Comparison of ENCODE assay signal across 9 cellular contexts in genomic region chr11:32312865-32313403, GRCh38.
DNase-seq lines count a peak whose midpoint lies in the region; ATAC-seq, FAIRE-seq and TF ChIP-seq lines count a peak whose summit lies in the region.
"Had no signal": no experiment of that assay in that cellular context is flagged by ENCODE, and none has a peak within 500 bp of the region (broad histone marks: within the 10 kb centered on the region; RNA-seq: fewer than 3 reads in every experiment).

No MANE protein-coding gene starts in this region.

- POLR2A ChIA-PET in GM12878 (lab: Charles Lee) = no interaction called here

- H3K4me3 Mint-ChIP-seq in type B pancreatic cell = peak overlapping the region; percentile 16

- no peak overlapping the region for H3K4me3 ChIP-seq in GM12878
- H3K4me3 ChIP-seq: BLaER1 treated with 17β-estradiol and CSF1 and Interleukin-3, amounts not matched to agents 10 nM and 100 nM had no signal

- no peaks in the 10 kb centered on the region for H3K4me1 ChIP-seq in GM12878 (ENCODE audit: control insufficient read depth, insufficient read depth, low read length)

- H3K4me1 Mint-ChIP-seq in type B pancreatic cell (ENCODE audit: unreplicated experiment) = peaks cover 39% of the 10 kb centered on the region

- H3K27me3 ChIP-seq in GM12878 (replicated peaks in 1 of 2; ENCODE audit: control insufficient read depth in 2 of 2, insufficient read depth in 2 of 2, low read length in 1 of 2) = peaks cover 0 to 2% of the 10 kb centered on the region in 2 experiments; a peak in 1 of 4 replicates
- H3K27me3 ChIP-seq: BLaER1 treated with 17β-estradiol and CSF1 and Interleukin-3, amounts not matched to agents 10 nM and 100 nM had no signal

- no peaks in the 10 kb centered on the region for H3K36me3 ChIP-seq in GM12878 (ENCODE audit: control insufficient read depth in 2 of 2, insufficient read depth in 2 of 2, low read length in 1 of 2)
- H3K36me3 ChIP-seq: BLaER1 treated with 17β-estradiol and CSF1 and Interleukin-3, amounts not matched to agents 10 nM and 100 nM had no signal

- no peak overlapping the region for H3K4me2 ChIP-seq in GM12878 (ENCODE audit: control insufficient read depth, insufficient read depth)
- H3K4me2 ChIP-seq: BLaER1 treated with 17β-estradiol and CSF1 and Interleukin-3, amounts not matched to agents 10 nM and 100 nM had no signal

- H3K27ac ChIP-seq in GM12878 (ENCODE audit: control insufficient read depth, insufficient read depth) = no peak overlapping the region
- H3K27ac ChIP-seq: BLaER1 treated with 17β-estradiol and CSF1 and Interleukin-3, amounts not matched to agents 10 nM and 100 nM had no signal

- FAIRE-seq in H54 (lab: Jason Lieb, UNC) (no peak), GM12878 (lab: Jason Lieb, UNC) (no peak)

- SMC1A ChIA-PET in GM12878 (lab: Charles Lee; ENCODE audit: uncharacterized antibody, unreplicated experiment) = interaction anchor here (0.6 to 2.6 kb wide), 3 partner anchors 9 to 184 kb away, joined by 3 to 10 read pairs (median 4); no protein-coding TSS in a partner anchor

- peak; percentile 78 for ATAC-seq in GM12878

- no peak overlapping the region for H3K9ac ChIP-seq in GM12878 (ENCODE audit: control insufficient read depth, insufficient read depth, low read length)
- H3K9ac ChIP-seq: BLaER1 treated with 17β-estradiol and CSF1 and Interleukin-3, amounts not matched to agents 10 nM and 100 nM had no signal

- TF ChIP-seq RAD21 in GM12878 (IDR thresholded peaks at IDR 0.05; ENCODE audit: insufficient read depth, low read depth, low read length) = 0 out of 2 replicates have a peak, but pooled peaks have one; percentile 19

- no peaks in the 10 kb centered on the region; the same call in 2 of the 3 replicates for H3K9me3 ChIP-seq in GM12878 (replicated peaks; ENCODE audit: control insufficient read depth, insufficient read depth, low read length)
- H3K9me3 ChIP-seq: BLaER1 treated with 17β-estradiol and CSF1 and Interleukin-3, amounts not matched to agents 10 nM and 100 nM had no signal

- 37% methylated on average over 12 of the region's 12 CpGs for WGBS in GM12878 (ENCODE audit: insufficient coverage, insufficient replicate concordance, low lambda C conversion rate, missing lambda C conversion rate)

- H4K20me1 ChIP-seq in GM12878 (ENCODE audit: control insufficient read depth, insufficient read depth) = no peaks in the 10 kb centered on the region
- H4K20me1 ChIP-seq: BLaER1 treated with 17β-estradiol and CSF1 and Interleukin-3, amounts not matched to agents 10 nM and 100 nM had no signal

- H3K27ac Mint-ChIP-seq in type B pancreatic cell = peak overlapping the region; percentile 61

- H2AFZ ChIP-seq in GM12878 (ENCODE audit: control insufficient read depth, low read depth, low read length) = no peak overlapping the region

- BruUV-seq in GM12878 (replicated peaks; lab: Mats Ljungman, UMichigan) = no TSS peak

- intact Hi-C loops in GM12878 (cut with micrococcal nuclease; ENCODE audit: unreplicated experiment) = no loop called here

- CTCF ChIA-PET in GM12878 (lab: Yijun Ruan, JAX) = interaction anchor here (0.8 to 1.2 kb wide), 8 partner anchors 9 to 479 kb away, joined by 3 to 27 read pairs (median 4); partner anchors contain the start of gene EIF3M

- H3K36me3 Mint-ChIP-seq in type B pancreatic cell = no peaks in the 10 kb centered on the region

- RAD21 ChIA-PET in GM12878 (lab: Charles Lee; ENCODE audit: unreplicated experiment) = interaction anchor here (1.1 kb wide), 1 partner anchor 9 kb away, joined by 3 read pairs; no protein-coding TSS in a partner anchor

- no peak for TF ChIP-seq EP300 in GM12878 (IDR thresholded peaks at IDR 0.05; ENCODE audit: borderline replicate concordance in 1 of 2, control insufficient read depth in 1 of 2, low read depth in 2 of 2, low read length in 2 of 2)

- TF ChIP-seq CTCF in GM12878 (IDR thresholded peaks at IDR 0.05 in 2 of 3, conservative IDR thresholded peaks at IDR 0.05 in 1 of 3; ENCODE audit: control insufficient read depth in 2 of 3, extremely low read depth in 1 of 3, insufficient read depth in 1 of 3, low read depth in 3 of 3, low read length in 3 of 3) (peak; percentile 49 to 50 (median 49); a peak in 5 of 6 replicates), type B pancreatic cell (conservative IDR thresholded peaks at IDR 0.05) (peak; percentile 78)

- H3K27me3 Mint-ChIP-seq in type B pancreatic cell = peaks cover 4% of the 10 kb centered on the region

- in situ Hi-C loops in GM12878 (cut with MboI) = no loop called here

- no peaks in the 10 kb centered on the region for H3K9me3 Mint-ChIP-seq in type B pancreatic cell

- DNase-seq in NCI-H1417 (lab: John Stamatoyannopoulos, UW) = peak in 2 of 3 experiments; percentile 12 to 32
- DNase-seq in NCI-H1417 treated with DMSO at 0.1 percent for 48 hours (lab: John Stamatoyannopoulos, UW) = no peak
- peak; percentile 66 for DNase-seq in H54 (ENCODE audit: insufficient read length, low spot score)
- peak; percentile 15 for DNase-seq in NCI-H82 treated with DMSO at 0.1 percent for 48 hours (lab: John Stamatoyannopoulos, UW; ENCODE audit: unreplicated experiment)
- DNase-seq in GM12878 (ENCODE audit: low read depth, low spot score) = no peak
- DNase-seq in kidney tubule cell (ENCODE audit: low spot score) = peak; percentile 83
- no peak for DNase-seq in type B pancreatic cell (ENCODE audit: extremely low spot score, unreplicated experiment)
- DNase-seq in NCI-H446 treated with DMSO at 0.1 percent for 48 hours (lab: John Stamatoyannopoulos, UW) = no peak

- no peaks in the 10 kb centered on the region for H3K79me2 ChIP-seq in GM12878 (ENCODE audit: control insufficient read depth, insufficient read depth, low read length)

- TF ChIP-seq POLR2A in H54 (IDR thresholded peaks at IDR 0.05; ENCODE audit: low read depth, low read length) (no peak), GM12878 (IDR thresholded peaks at IDR 0.05; ENCODE audit: low read depth, low read length) (no peak)

TF ChIP-seq in GM12878, 131 proteins besides CTCF, POLR2A, EP300 and RAD21:
- TF ChIP-seq POLR2AphosphoS5 (IDR thresholded peaks at IDR 0.05; ENCODE audit: low read length) (no peak), RCOR1 (conservative IDR thresholded peaks at IDR 0.05; ENCODE audit: low read depth, low read length) (no peak), SMC3 (IDR thresholded peaks at IDR 0.05; ENCODE audit: borderline replicate concordance, low read length) (peak; percentile 36; the same call in 1 of the 2 replicates)

Comparison
In these comparisons a context has a peak if more than half of its experiments do, and no peak if none do; other contexts are left out.
1. DNase-seq: peak in NCI-H1417 (2 of 3), H54 (single experiment), NCI-H82 treated with DMSO at 0.1 percent for 48 hours (single experiment) and kidney tubule cell (single experiment); none in NCI-H1417 treated with DMSO at 0.1 percent for 48 hours (single experiment), GM12878 (single experiment), type B pancreatic cell (single experiment) and NCI-H446 treated with DMSO at 0.1 percent for 48 hours (single experiment).